Comparison of ENCODE assay signal across 16 cellular contexts in the genomic region with DNA sequence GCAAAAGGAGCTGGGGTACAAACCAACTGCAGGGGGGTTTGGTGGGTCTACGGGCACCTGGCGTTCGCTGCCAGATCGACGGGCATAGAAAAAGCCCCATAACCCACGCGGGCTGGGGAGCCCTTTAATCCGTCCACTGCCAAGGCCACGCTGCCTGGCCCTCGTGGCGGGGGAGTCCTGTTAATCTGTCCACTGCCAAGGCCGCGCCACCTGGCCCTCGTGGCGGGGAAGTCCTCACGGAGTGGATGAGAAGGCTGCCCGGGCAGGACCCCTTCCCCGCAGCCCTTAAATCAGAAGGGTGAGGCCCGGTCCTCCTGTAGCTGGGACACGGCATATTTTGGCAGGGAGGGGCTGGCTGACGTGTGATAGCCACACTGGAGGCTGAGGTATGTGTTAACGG.
DNase-seq lines count a peak whose midpoint lies in the region; ATAC-seq and TF ChIP-seq lines count a peak whose summit lies in the region.
"Had no signal": no experiment of that assay in that cellular context is flagged by ENCODE, and none has a peak within 500 bp of the region (broad histone marks: within the 10 kb centered on the region; RNA-seq: fewer than 3 reads in every experiment).

No MANE protein-coding gene starts in this region.

- no peak overlapping the region for H2AK5ac ChIP-seq in neuronal stem cell (ENCODE audit: low read depth, low read length)

- no peak overlapping the region for H3K18ac ChIP-seq in neuronal stem cell (ENCODE audit: low read length)

- H3K36me3 ChIP-seq in neuronal stem cell (replicated peaks in 1 of 2; ENCODE audit: control insufficient read depth in 2 of 2, insufficient read depth in 2 of 2, low read length in 2 of 2) (peaks cover 0 to 2% of the 10 kb centered on the region in 2 donors), spleen (no peaks in the 10 kb centered on the region)

- no peak overlapping the region for H3K27ac Mint-ChIP-seq in chondrocyte (ENCODE audit: unreplicated experiment)
- H3K27ac Mint-ChIP-seq: CD4-positive, alpha-beta T cell; CD8-positive, alpha-beta memory T cell had no signal

- peak overlapping the region; percentile 58 for H2BK15ac ChIP-seq in neuronal stem cell (ENCODE audit: low read length)

- no peak overlapping the region for H3K14ac ChIP-seq in neuronal stem cell (ENCODE audit: low read length)

- in situ Hi-C loops in KBM-7 (cut with MboI; ENCODE audit: low pct_unique_long_range_greater_than_20kb, low sequenced_read_pairs), result no loop called here

- no peaks in the 10 kb centered on the region for H3K4me1 Mint-ChIP-seq in chondrocyte (ENCODE audit: low read depth)
- H3K4me1 Mint-ChIP-seq: CD8-positive, alpha-beta memory T cell had no signal

- H3K4me3 Mint-ChIP-seq in chondrocyte (ENCODE audit: unreplicated experiment), result no peak overlapping the region
- H3K4me3 Mint-ChIP-seq: CD4-positive, alpha-beta T cell; CD8-positive, alpha-beta memory T cell had no signal

- H3K23ac ChIP-seq in neuronal stem cell (ENCODE audit: low read depth, low read length, poor library complexity), result no peak overlapping the region

- no peak overlapping the region for H2BK12ac ChIP-seq in neuronal stem cell (ENCODE audit: low read length)

- TF ChIP-seq POLR2A in spleen (IDR thresholded peaks at IDR 0.05), result no peak

- H3K4me2 ChIP-seq in neuronal stem cell (ENCODE audit: insufficient read depth, low read length, poor library complexity, severe bottlenecking), result no peak overlapping the region

- peaks cover 0 to 36% (median 5%) of the 10 kb centered on the region in 3 experiments for H3K27me3 ChIP-seq in neuronal stem cell (ENCODE audit: control insufficient read depth in 3 of 3, insufficient read depth in 3 of 3, low read depth in 1 of 3, low read length in 3 of 3)
- H3K27me3 ChIP-seq in spleen (replicated peaks in 1 of 7), result peaks cover 0 to 46% (median 29%) of the 10 kb centered on the region in 7 donors

- intact Hi-C loops in spleen (cut with DNase I; ENCODE audit: low total_unique reads), result no loop called here

- H3K79me1 ChIP-seq in neuronal stem cell (ENCODE audit: low read depth, low read length), result peaks cover 2% of the 10 kb centered on the region

- H3K9me3 ChIP-seq in neuronal stem cell (replicated peaks in 1 of 2; ENCODE audit: control insufficient read depth in 2 of 2, insufficient read depth in 1 of 2, low read depth in 1 of 2, low read length in 2 of 2) (peaks cover 0 to 5% of the 10 kb centered on the region in 2 donors), spleen (no peaks in the 10 kb centered on the region)

- H4K91ac ChIP-seq in neuronal stem cell (ENCODE audit: low read depth, low read length, poor library complexity), result peak overlapping the region; percentile 72

- H2AFZ ChIP-seq in neuronal stem cell (ENCODE audit: low read length), result no peak overlapping the region
- H2AFZ ChIP-seq: GM23248 had no signal

- no peak overlapping the region for H3K4me3 ChIP-seq in neuronal stem cell (ENCODE audit: low read length in 2 of 2)
- H3K4me3 ChIP-seq in spleen, result no peak overlapping the region
- H3K4me3 ChIP-seq: GM23248 had no signal

- no peaks in the 10 kb centered on the region for H3K9me3 Mint-ChIP-seq in chondrocyte (ENCODE audit: low read depth)
- H3K9me3 Mint-ChIP-seq: CD4-positive, alpha-beta T cell; CD8-positive, alpha-beta memory T cell had no signal

- H3K36me3 Mint-ChIP-seq in chondrocyte (ENCODE audit: low read depth), result no peaks in the 10 kb centered on the region
- H3K36me3 Mint-ChIP-seq: CD8-positive, alpha-beta memory T cell had no signal

- ATAC-seq in GM18909 (IDR thresholded peaks at IDR 0.05; ENCODE audit: poor library complexity, unreplicated experiment), result no peak
- no peak for ATAC-seq in GM18861 (IDR thresholded peaks at IDR 0.05; ENCODE audit: unreplicated experiment)

- peaks cover 27% of the 10 kb centered on the region for H3K27me3 Mint-ChIP-seq in chondrocyte (ENCODE audit: low read depth)

- no peak for TF ChIP-seq CTCF in chondrocyte (IDR thresholded peaks at IDR 0.05)
- TF ChIP-seq CTCF in spleen (IDR thresholded peaks at IDR 0.05 in 8 of 11, conservative IDR thresholded peaks at IDR 0.05 in 3 of 11), result no peak

- H3K27ac ChIP-seq in neuronal stem cell (replicated peaks; ENCODE audit: low read length) (no peak overlapping the region), spleen (no peak overlapping the region)
- H3K27ac ChIP-seq: GM23248 had no signal

- no peak overlapping the region for H3K4ac ChIP-seq in neuronal stem cell (ENCODE audit: low read length)

- no peak overlapping the region for H2BK120ac ChIP-seq in neuronal stem cell (ENCODE audit: low read depth, low read length)

- DNase-seq in chondrocyte (ENCODE audit: low spot score) (peak; percentile 61), neuronal stem cell (ENCODE audit: low spot score) (no peak), spleen (peak; percentile 47), KBM-7 (no peak)
- DNase-seq: C1 segment of cervical spinal cord; CD4-positive, alpha-beta T cell; DMS 273 treated with DMSO at 0.1 percent for 48 hours; DMS79; EL; GDM1; GM23248; H7; HCEC 1CT had no signal

- H3K9ac ChIP-seq in neuronal stem cell (ENCODE audit: low read depth, low read length, poor library complexity), result no peak overlapping the region
- H3K9ac ChIP-seq: GM23248 had no signal

- WGBS in neuronal stem cell (ENCODE audit: extremely low coverage in 2 of 2, insufficient read length in 2 of 2, insufficient replicate concordance in 1 of 2), 2 donors, result no CpG with 5 or more reads among the region's 22 CpGs
- WGBS in spleen, 5 donors, result 80 to 94% (median 86%) methylated on average over 21 to 22 of the region's 22 CpGs

- peak overlapping the region; percentile 35 for H2BK5ac ChIP-seq in neuronal stem cell (ENCODE audit: low read length)

- H3K4me1 ChIP-seq in neuronal stem cell (ENCODE audit: control insufficient read depth in 2 of 2, insufficient read depth in 1 of 2, low read depth in 1 of 2, low read length in 2 of 2) (no peaks in the 10 kb centered on the region), spleen (no peaks in the 10 kb centered on the region)

- peak overlapping the region; percentile 17 for H4K8ac ChIP-seq in neuronal stem cell (ENCODE audit: low read depth, low read length)

Comparison
In these comparisons a context has a peak if more than half of its experiments do, and no peak if none do; other contexts are left out.
1. DNase-seq: peak in chondrocyte (single experiment) and spleen (single experiment); none in neuronal stem cell (single experiment) and KBM-7 (single experiment).